15 cellular contexts compared by ENCODE assay signal in genomic region chr9:121839726-121840500, GRCh38.
A peak's percentile ranks its signal among the peaks of the same experiment; 100 is the strongest.
DNase-seq lines count a peak whose midpoint lies in the region; ATAC-seq lines count a peak whose summit lies in the region.
"Had no signal": no experiment of that assay in that cellular context is flagged by ENCODE, and none has a peak within 500 bp of the region (broad histone marks: within the 10 kb centered on the region; RNA-seq: fewer than 3 reads in every experiment).

No MANE protein-coding gene starts in this region.

- no peak overlapping the region for H3K27ac ChIP-seq in Karpas-422 (ENCODE audit: low read length)
- H3K27ac ChIP-seq: A549, neutrophil had no signal

- no peak overlapping the region for H3K27ac Mint-ChIP-seq in activated CD4-positive, alpha-beta memory T cell treated with anti-CD3 and anti-CD28 coated beads for 36 hours
- H3K27ac Mint-ChIP-seq in activated CD4-positive, alpha-beta memory T cell treated with anti-CD3 and anti-CD28 coated beads, Interleukin-2, amount 10 ng/mL, durations not matched to agents 7 days and 5 days = no peak overlapping the region
- no peak overlapping the region for H3K27ac Mint-ChIP-seq in stimulated activated effector memory CD8-positive, alpha-beta T cell treated with anti-CD3 and anti-CD28 coated beads, Interleukin-12 subunit alpha, Interleukin-12 subunit beta, amount 100 ng/mL, for 72 hours
- H3K27ac Mint-ChIP-seq: effector memory CD8-positive, alpha-beta T cell; HFFc6; stimulated activated naive CD8-positive, alpha-beta T cell treated with anti-CD3 and anti-CD28 coated beads, Interleukin-15, Interleukin-2, amounts not matched to agents 100 ng/mL and 50 ng/mL, for 24 hours had no signal

- peaks cover 6% of the 10 kb centered on the region for H3K27me3 Mint-ChIP-seq in activated CD4-positive, alpha-beta memory T cell treated with anti-CD3 and anti-CD28 coated beads for 36 hours
- peaks cover 8% of the 10 kb centered on the region for H3K27me3 Mint-ChIP-seq in activated CD4-positive, alpha-beta memory T cell treated with anti-CD3 and anti-CD28 coated beads, Interleukin-2, amount 10 ng/mL, durations not matched to agents 7 days and 5 days
- H3K27me3 Mint-ChIP-seq: effector memory CD8-positive, alpha-beta T cell had no signal

- no peak overlapping the region for H3K9ac ChIP-seq in Karpas-422 (ENCODE audit: low read length)

- peak; percentile 27 for DNase-seq in activated CD4-positive, alpha-beta memory T cell treated with anti-CD3 and anti-CD28 coated beads for 36 hours
- DNase-seq in activated CD4-positive, alpha-beta memory T cell treated with anti-CD3 and anti-CD28 coated beads, Interleukin-2, amount 10 ng/mL, durations not matched to agents 7 days and 5 days = no peak
- DNase-seq in Karpas-422 = no peak
- DNase-seq in stimulated activated effector memory CD8-positive, alpha-beta T cell treated with anti-CD3 and anti-CD28 coated beads, Interleukin-12 subunit alpha, Interleukin-12 subunit beta, amount 100 ng/mL, for 72 hours (ENCODE audit: low spot score in 2 of 2) = no peak
- no peak for DNase-seq in NCI-H345 (lab: John Stamatoyannopoulos, UW)
- no peak for DNase-seq in hepatic stellate cell (ENCODE audit: low spot score)
- DNase-seq: effector memory CD8-positive, alpha-beta T cell; glutamatergic neuron; HFFc6; NCI-H2029 had no signal

- no peak overlapping the region for H3K4me3 Mint-ChIP-seq in activated CD4-positive, alpha-beta memory T cell treated with anti-CD3 and anti-CD28 coated beads for 36 hours
- no peak overlapping the region for H3K4me3 Mint-ChIP-seq in activated CD4-positive, alpha-beta memory T cell treated with anti-CD3 and anti-CD28 coated beads, Interleukin-2, amount 10 ng/mL, durations not matched to agents 7 days and 5 days
- no peak overlapping the region for H3K4me3 Mint-ChIP-seq in stimulated activated effector memory CD8-positive, alpha-beta T cell treated with anti-CD3 and anti-CD28 coated beads, Interleukin-12 subunit alpha, Interleukin-12 subunit beta, amount 100 ng/mL, for 72 hours
- H3K4me3 Mint-ChIP-seq: effector memory CD8-positive, alpha-beta T cell; HFFc6; stimulated activated naive CD8-positive, alpha-beta T cell treated with anti-CD3 and anti-CD28 coated beads, Interleukin-15, Interleukin-2, amounts not matched to agents 100 ng/mL and 50 ng/mL, for 24 hours had no signal

- H3K36me3 Mint-ChIP-seq in activated CD4-positive, alpha-beta memory T cell treated with anti-CD3 and anti-CD28 coated beads for 36 hours = no peaks in the 10 kb centered on the region
- no peaks in the 10 kb centered on the region for H3K36me3 Mint-ChIP-seq in activated CD4-positive, alpha-beta memory T cell treated with anti-CD3 and anti-CD28 coated beads, Interleukin-2, amount 10 ng/mL, durations not matched to agents 7 days and 5 days (ENCODE audit: low read depth)
- no peaks in the 10 kb centered on the region for H3K36me3 Mint-ChIP-seq in stimulated activated effector memory CD8-positive, alpha-beta T cell treated with anti-CD3 and anti-CD28 coated beads, Interleukin-12 subunit alpha, Interleukin-12 subunit beta, amount 100 ng/mL, for 72 hours

- ATAC-seq in GM21526 (IDR thresholded peaks at IDR 0.05; ENCODE audit: low FRiP score, unreplicated experiment) (peak; percentile 74), GM21423 (IDR thresholded peaks at IDR 0.05; ENCODE audit: unreplicated experiment) (no peak)
- ATAC-seq in stimulated activated effector memory CD8-positive, alpha-beta T cell treated with anti-CD3 and anti-CD28 coated beads, Interleukin-12 subunit alpha, Interleukin-12 subunit beta, amount 100 ng/mL, for 72 hours = peak; percentile 51
- ATAC-seq: A549; effector memory CD8-positive, alpha-beta T cell had no signal

- H3K36me3 ChIP-seq in Karpas-422 (ENCODE audit: insufficient read depth, low read length) = no peaks in the 10 kb centered on the region
- H3K36me3 ChIP-seq: neutrophil had no signal

- intact Hi-C loops in activated CD4-positive, alpha-beta memory T cell treated with anti-CD3 and anti-CD28 coated beads for 36 hours (cut with micrococcal nuclease) = no loop called here

- no peaks in the 10 kb centered on the region for H3K27me3 ChIP-seq in Karpas-422 (ENCODE audit: low read length)
- H3K27me3 ChIP-seq: neutrophil had no signal

- no peaks in the 10 kb centered on the region for H3K9me2 ChIP-seq in Karpas-422 (replicated peaks; ENCODE audit: insufficient read depth, low read length)

- no peak overlapping the region for H2AFZ ChIP-seq in Karpas-422 (ENCODE audit: low read length)

- POLR2A ChIA-PET in activated CD4-positive, alpha-beta memory T cell treated with anti-CD3 and anti-CD28 coated beads for 36 hours (lab: Charles Lee) = no interaction called here
- POLR2A ChIA-PET in activated CD4-positive, alpha-beta memory T cell treated with anti-CD3 and anti-CD28 coated beads, Interleukin-2, amount 10 ng/mL, durations not matched to agents 7 days and 5 days (lab: Charles Lee) = no interaction called here

- H3K4me2 ChIP-seq in Karpas-422 (ENCODE audit: low read depth, low read length, poor library complexity, severe bottlenecking) = peak overlapping the region; percentile 27
- H3K4me2 ChIP-seq: A549 had no signal

- peaks cover 13% of the 10 kb centered on the region for H3K4me1 ChIP-seq in Karpas-422 (ENCODE audit: low read length)

- H3K4me3 ChIP-seq in Karpas-422 (ENCODE audit: low read length) = no peak overlapping the region
- H3K4me3 ChIP-seq: A549 had no signal

- no peaks in the 10 kb centered on the region for H4K20me1 ChIP-seq in Karpas-422 (ENCODE audit: insufficient read depth, low read depth, low read length)

- H3K9me3 ChIP-seq in Karpas-422 (ENCODE audit: low read length) = no peaks in the 10 kb centered on the region
- H3K9me3 ChIP-seq: A549, neutrophil had no signal

- CTCF ChIA-PET in activated CD4-positive, alpha-beta memory T cell treated with anti-CD3 and anti-CD28 coated beads for 36 hours (lab: Charles Lee) = no interaction called here
- CTCF ChIA-PET in activated CD4-positive, alpha-beta memory T cell treated with anti-CD3 and anti-CD28 coated beads, Interleukin-2, amount 10 ng/mL, durations not matched to agents 7 days and 5 days (lab: Charles Lee) = interaction anchor here (1.3 kb wide), 1 partner anchor 15 kb away, joined by 3 read pairs; no protein-coding TSS in a partner anchor

- no peaks in the 10 kb centered on the region for H3K79me2 ChIP-seq in Karpas-422 (ENCODE audit: low read length)

- peaks cover 11% of the 10 kb centered on the region for H3K4me1 Mint-ChIP-seq in activated CD4-positive, alpha-beta memory T cell treated with anti-CD3 and anti-CD28 coated beads for 36 hours (ENCODE audit: low read depth)
- no peaks in the 10 kb centered on the region for H3K4me1 Mint-ChIP-seq in activated CD4-positive, alpha-beta memory T cell treated with anti-CD3 and anti-CD28 coated beads, Interleukin-2, amount 10 ng/mL, durations not matched to agents 7 days and 5 days
- H3K4me1 Mint-ChIP-seq in stimulated activated effector memory CD8-positive, alpha-beta T cell treated with anti-CD3 and anti-CD28 coated beads, Interleukin-12 subunit alpha, Interleukin-12 subunit beta, amount 100 ng/mL, for 72 hours = no peaks in the 10 kb centered on the region

- no peaks in the 10 kb centered on the region for H3K9me3 Mint-ChIP-seq in activated CD4-positive, alpha-beta memory T cell treated with anti-CD3 and anti-CD28 coated beads for 36 hours
- no peaks in the 10 kb centered on the region for H3K9me3 Mint-ChIP-seq in activated CD4-positive, alpha-beta memory T cell treated with anti-CD3 and anti-CD28 coated beads, Interleukin-2, amount 10 ng/mL, durations not matched to agents 7 days and 5 days
- H3K9me3 Mint-ChIP-seq in stimulated activated effector memory CD8-positive, alpha-beta T cell treated with anti-CD3 and anti-CD28 coated beads, Interleukin-12 subunit alpha, Interleukin-12 subunit beta, amount 100 ng/mL, for 72 hours = no peaks in the 10 kb centered on the region
- H3K9me3 Mint-ChIP-seq: effector memory CD8-positive, alpha-beta T cell; HFFc6 had no signal
